ENCODE assay signal across 11 cellular contexts in the genomic region with DNA sequence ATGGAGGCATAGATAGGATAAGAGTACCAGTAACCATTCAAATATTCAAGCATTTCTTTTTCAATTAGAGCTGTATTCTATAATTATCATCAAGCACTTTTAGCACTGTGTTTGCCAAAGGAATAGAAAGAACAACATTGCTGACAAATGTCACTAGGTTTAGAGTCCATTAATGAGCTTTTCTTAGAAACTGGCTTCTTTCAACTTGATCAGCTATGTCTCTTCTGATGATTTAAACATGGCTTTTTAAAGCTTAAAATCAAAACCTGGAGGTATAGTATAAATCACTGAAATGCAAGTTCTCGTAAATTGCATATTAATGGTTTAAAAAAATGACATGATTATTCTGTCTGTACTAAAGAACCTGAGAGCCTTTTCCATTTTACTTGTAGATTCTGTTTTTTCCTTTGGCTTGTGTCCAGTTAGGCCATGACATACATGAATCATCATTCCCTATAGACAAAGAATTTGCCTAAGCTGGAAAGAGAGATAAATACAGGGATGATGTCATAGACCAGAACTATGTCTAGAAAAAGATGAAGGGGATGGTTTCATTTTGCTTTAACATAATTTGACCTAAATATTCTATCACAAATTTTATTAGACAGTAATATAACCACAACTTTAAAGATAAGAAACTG.
DNase-seq lines count a peak whose midpoint lies in the region; ATAC-seq and TF ChIP-seq lines count a peak whose summit lies in the region.
"Had no signal": no experiment of that assay in that cellular context is flagged by ENCODE, and none has a peak within 500 bp of the region (broad histone marks: within the 10 kb centered on the region; RNA-seq: fewer than 3 reads in every experiment).

No MANE protein-coding gene starts in this region.

- no peaks in the 10 kb centered on the region for H3K9me3 Mint-ChIP-seq in osteocyte (ENCODE audit: unreplicated experiment)
- H3K9me3 Mint-ChIP-seq: stimulated activated naive CD8-positive, alpha-beta T cell treated with anti-CD3 and anti-CD28 coated beads, Interleukin-15, Interleukin-2, amounts not matched to agents 100 ng/mL and 50 ng/mL, for 24 hours had no signal

- DNase-seq in GM03348 (ENCODE audit: low spot score) = peak; percentile 14
- DNase-seq in NCI-H460 (ENCODE audit: extremely low read depth, low read depth) = peak; percentile 43
- peak; percentile 90 to 95 for DNase-seq in cardiac fibroblast (ENCODE audit: low read depth in 2 of 2)
- no peak for DNase-seq in osteocyte (ENCODE audit: extremely low spot score, unreplicated experiment)
- no peak for DNase-seq in germinal center (ENCODE audit: low spot score)
- DNase-seq: effector CD4-positive, alpha-beta T cell; lower lobe of right lung had no signal

- peak overlapping the region; percentile 85 for H3K27ac Mint-ChIP-seq in osteocyte (ENCODE audit: unreplicated experiment)
- H3K27ac Mint-ChIP-seq: stimulated activated naive CD8-positive, alpha-beta T cell treated with anti-CD3 and anti-CD28 coated beads, Interleukin-15, Interleukin-2, amounts not matched to agents 100 ng/mL and 50 ng/mL, for 24 hours had no signal

- peak overlapping the region in 1 of 2 donors; percentile 11 for H3K4me3 ChIP-seq in cardiac fibroblast (replicated peaks in 1 of 2; ENCODE audit: low read depth in 2 of 2, low read length in 2 of 2)
- H3K4me3 ChIP-seq: lower lobe of right lung, skin epidermis had no signal

- peaks cover 2% of the 10 kb centered on the region for H3K36me3 Mint-ChIP-seq in osteocyte (ENCODE audit: unreplicated experiment)

- H3K27me3 Mint-ChIP-seq in osteocyte (ENCODE audit: unreplicated experiment) = no peaks in the 10 kb centered on the region
- H3K27me3 Mint-ChIP-seq: stimulated activated naive CD8-positive, alpha-beta T cell treated with anti-CD3 and anti-CD28 coated beads, Interleukin-15, Interleukin-2, amounts not matched to agents 100 ng/mL and 50 ng/mL, for 24 hours had no signal

- TF ChIP-seq CTCF in cardiac fibroblast (IDR thresholded peaks at IDR 0.05; ENCODE audit: low read depth, low read length) (no peak), osteocyte (IDR thresholded peaks at IDR 0.05) (no peak)

- peaks cover 39% of the 10 kb centered on the region for H3K4me1 Mint-ChIP-seq in osteocyte (ENCODE audit: unreplicated experiment)

- no peak for ATAC-seq in GM21717 (IDR thresholded peaks at IDR 0.05; ENCODE audit: unreplicated experiment)
- ATAC-seq in HG02678 (IDR thresholded peaks at IDR 0.05; ENCODE audit: unreplicated experiment) = no peak

- H3K4me3 Mint-ChIP-seq in osteocyte (ENCODE audit: unreplicated experiment) = no peak overlapping the region
- H3K4me3 Mint-ChIP-seq: stimulated activated naive CD8-positive, alpha-beta T cell treated with anti-CD3 and anti-CD28 coated beads, Interleukin-15, Interleukin-2, amounts not matched to agents 100 ng/mL and 50 ng/mL, for 24 hours had no signal

Comparison
In these comparisons a context has a peak if more than half of its experiments do, and no peak if none do; other contexts are left out.
1. DNase-seq: peak in GM03348 (single experiment), NCI-H460 (single experiment) and cardiac fibroblast (2 of 2); none in osteocyte (single experiment) and germinal center (single experiment).